Comparison of ENCODE assay signal across 1 cellular context in the genomic region with DNA sequence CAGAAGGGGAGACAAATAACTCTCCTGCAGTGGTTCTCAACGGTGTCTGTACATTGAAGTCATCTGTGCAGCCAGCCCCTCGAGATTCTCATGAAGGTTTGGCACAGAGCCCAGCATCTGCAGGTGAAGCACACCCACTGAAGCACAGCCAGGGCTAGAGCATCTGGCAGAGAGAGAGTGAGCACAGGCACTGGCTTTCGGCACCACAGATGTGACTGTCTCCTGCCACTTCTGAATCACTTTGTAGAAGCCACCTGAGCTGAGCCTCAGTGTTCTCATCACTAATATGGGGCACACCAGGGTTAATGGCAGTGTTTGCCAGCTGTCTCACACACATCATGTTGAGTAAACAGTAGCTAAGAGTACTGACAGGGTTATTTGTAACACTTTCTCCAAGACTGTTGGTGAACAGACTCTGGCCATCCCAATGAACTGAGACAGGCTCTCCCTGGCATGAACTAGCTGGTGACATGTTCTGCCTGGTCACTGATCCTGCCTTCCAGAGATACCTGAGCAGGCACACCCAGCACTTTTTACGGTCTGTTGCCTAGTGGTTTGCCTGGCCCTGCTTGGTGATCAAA.
TF ChIP-seq lines count a peak whose summit lies in the region.

No MANE protein-coding gene starts in this region.

TF ChIP-seq in GM23338, 12 proteins besides CTCF, POLR2A, EP300 and RAD21 (continued from another document):
- no peak for TF ChIP-seq EZH2phosphoT487 (IDR thresholded peaks at IDR 0.05; ENCODE audit: unreplicated experiment)
- TF ChIP-seq, protein P1, sequence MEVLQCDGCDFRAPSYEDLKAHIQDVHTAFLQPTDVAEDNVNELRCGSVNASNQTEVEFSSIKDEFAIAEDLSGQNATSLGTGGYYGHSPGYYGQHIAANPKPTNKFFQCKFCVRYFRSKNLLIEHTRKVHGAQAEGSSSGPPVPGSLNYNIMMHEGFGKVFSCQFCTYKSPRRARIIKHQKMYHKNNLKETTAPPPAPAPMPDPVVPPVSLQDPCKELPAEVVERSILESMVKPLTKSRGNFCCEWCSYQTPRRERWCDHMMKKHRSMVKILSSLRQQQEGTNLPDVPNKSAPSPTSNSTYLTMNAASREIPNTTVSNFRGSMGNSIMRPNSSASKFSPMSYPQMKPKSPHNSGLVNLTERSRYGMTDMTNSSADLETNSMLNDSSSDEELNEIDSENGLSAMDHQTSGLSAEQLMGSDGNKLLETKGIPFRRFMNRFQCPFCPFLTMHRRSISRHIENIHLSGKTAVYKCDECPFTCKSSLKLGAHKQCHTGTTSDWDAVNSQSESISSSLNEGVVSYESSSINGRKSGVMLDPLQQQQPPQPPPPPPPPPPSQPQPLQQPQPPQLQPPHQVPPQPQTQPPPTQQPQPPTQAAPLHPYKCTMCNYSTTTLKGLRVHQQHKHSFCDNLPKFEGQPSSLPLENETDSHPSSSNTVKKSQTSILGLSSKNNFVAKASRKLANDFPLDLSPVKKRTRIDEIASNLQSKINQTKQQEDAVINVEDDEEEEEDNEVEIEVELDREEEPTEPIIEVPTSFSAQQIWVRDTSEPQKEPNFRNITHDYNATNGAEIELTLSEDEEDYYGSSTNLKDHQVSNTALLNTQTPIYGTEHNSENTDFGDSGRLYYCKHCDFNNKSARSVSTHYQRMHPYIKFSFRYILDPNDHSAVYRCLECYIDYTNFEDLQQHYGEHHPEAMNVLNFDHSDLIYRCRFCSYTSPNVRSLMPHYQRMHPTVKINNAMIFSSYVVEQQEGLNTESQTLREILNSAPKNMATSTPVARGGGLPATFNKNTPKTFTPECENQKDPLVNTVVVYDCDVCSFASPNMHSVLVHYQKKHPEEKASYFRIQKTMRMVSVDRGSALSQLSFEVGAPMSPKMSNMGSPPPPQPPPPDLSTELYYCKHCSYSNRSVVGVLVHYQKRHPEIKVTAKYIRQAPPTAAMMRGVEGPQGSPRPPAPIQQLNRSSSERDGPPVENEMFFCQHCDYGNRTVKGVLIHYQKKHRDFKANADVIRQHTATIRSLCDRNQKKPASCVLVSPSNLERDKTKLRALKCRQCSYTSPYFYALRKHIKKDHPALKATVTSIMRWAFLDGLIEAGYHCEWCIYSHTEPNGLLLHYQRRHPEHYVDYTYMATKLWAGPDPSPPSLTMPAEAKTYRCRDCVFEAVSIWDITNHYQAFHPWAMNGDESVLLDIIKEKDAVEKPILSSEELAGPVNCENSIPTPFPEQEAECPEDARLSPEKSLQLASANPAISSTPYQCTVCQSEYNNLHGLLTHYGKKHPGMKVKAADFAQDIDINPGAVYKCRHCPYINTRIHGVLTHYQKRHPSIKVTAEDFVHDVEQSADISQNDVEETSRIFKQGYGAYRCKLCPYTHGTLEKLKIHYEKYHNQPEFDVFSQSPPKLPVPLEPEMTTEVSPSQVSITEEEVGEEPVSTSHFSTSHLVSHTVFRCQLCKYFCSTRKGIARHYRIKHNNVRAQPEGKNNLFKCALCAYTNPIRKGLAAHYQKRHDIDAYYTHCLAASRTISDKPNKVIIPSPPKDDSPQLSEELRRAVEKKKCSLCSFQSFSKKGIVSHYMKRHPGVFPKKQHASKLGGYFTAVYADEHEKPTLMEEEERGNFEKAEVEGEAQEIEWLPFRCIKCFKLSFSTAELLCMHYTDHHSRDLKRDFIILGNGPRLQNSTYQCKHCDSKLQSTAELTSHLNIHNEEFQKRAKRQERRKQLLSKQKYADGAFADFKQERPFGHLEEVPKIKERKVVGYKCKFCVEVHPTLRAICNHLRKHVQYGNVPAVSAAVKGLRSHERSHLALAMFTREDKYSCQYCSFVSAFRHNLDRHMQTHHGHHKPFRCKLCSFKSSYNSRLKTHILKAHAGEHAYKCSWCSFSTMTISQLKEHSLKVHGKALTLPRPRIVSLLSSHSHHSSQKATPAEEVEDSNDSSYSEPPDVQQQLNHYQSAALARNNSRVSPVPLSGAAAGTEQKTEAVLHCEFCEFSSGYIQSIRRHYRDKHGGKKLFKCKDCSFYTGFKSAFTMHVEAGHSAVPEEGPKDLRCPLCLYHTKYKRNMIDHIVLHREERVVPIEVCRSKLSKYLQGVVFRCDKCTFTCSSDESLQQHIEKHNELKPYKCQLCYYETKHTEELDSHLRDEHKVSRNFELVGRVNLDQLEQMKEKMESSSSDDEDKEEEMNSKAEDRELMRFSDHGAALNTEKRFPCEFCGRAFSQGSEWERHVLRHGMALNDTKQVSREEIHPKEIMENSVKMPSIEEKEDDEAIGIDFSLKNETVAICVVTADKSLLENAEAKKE (CRISPR knock-in tag; IDR thresholded peaks at IDR 0.05) = no peak
- no peak for TF ChIP-seq NANOG (IDR thresholded peaks at IDR 0.05; ENCODE audit: borderline replicate concordance)
- TF ChIP-seq EZH2 (IDR thresholded peaks at IDR 0.05; ENCODE audit: low read depth, unreplicated experiment) = no peak
- no peak for TF ChIP-seq POLR2AphosphoS5 (IDR thresholded peaks at IDR 0.05; ENCODE audit: low read depth)
- no peak for TF ChIP-seq ZNF114 (CRISPR knock-in tag; IDR thresholded peaks at IDR 0.05)
- no peak for TF ChIP-seq STAT1 (IDR thresholded peaks at IDR 0.05; ENCODE audit: unreplicated experiment)
- no peak for TF ChIP-seq CREB1 (CRISPR knock-in tag; IDR thresholded peaks at IDR 0.05; ENCODE audit: low read depth)
